ENCODE assay signal across 1 cellular context in genomic region chr7:1175967-1176851, GRCh38.
A peak's percentile ranks its signal among the peaks of the same experiment; 100 is the strongest.
TF ChIP-seq lines count a peak whose summit lies in the region.

No MANE protein-coding gene starts in this region.

TF ChIP-seq in HepG2, 621 proteins besides CTCF, POLR2A, EP300 and RAD21 (continued from another document and continues in another):
- TF ChIP-seq XRCC5 (optimal IDR thresholded peaks at IDR 0.05; ENCODE audit: low read length), result peak; percentile 62
- no peak for TF ChIP-seq PBX3 (CRISPR knock-in tag; IDR thresholded peaks at IDR 0.05; ENCODE audit: borderline replicate concordance)
- TF ChIP-seq KAT8 (CRISPR knock-in tag; IDR thresholded peaks at IDR 0.05), result peak; percentile 74
- TF ChIP-seq STAT5B (CRISPR knock-in tag; IDR thresholded peaks at IDR 0.05), result no peak
- TF ChIP-seq FOXK2 (IDR thresholded peaks at IDR 0.05), result no peak
- TF ChIP-seq MYC (CRISPR knock-in tag; IDR thresholded peaks at IDR 0.05; ENCODE audit: borderline replicate concordance), result peak; percentile 93
- TF ChIP-seq ONECUT2 (CRISPR knock-in tag; IDR thresholded peaks at IDR 0.05), result no peak
- TF ChIP-seq RARA (CRISPR knock-in tag; IDR thresholded peaks at IDR 0.05), result peak; percentile 72
- TF ChIP-seq ZBTB7A (CRISPR knock-in tag; IDR thresholded peaks at IDR 0.05), result peak; percentile 88
- peak; percentile 82; the same call in 1 of the 2 replicates for TF ChIP-seq RNF2 (conservative IDR thresholded peaks at IDR 0.05; ENCODE audit: low read depth)
- 0 out of 2 replicates have a peak, but pooled peaks have one; percentile 38 for TF ChIP-seq TAF1 (CRISPR knock-in tag; IDR thresholded peaks at IDR 0.05)
- TF ChIP-seq ZFY (CRISPR knock-in tag; IDR thresholded peaks at IDR 0.05), result peak; percentile 28; the same call in 1 of the 2 replicates
- no peak for TF ChIP-seq ZNF639 (CRISPR knock-in tag; conservative IDR thresholded peaks at IDR 0.05)
- TF ChIP-seq ZBTB49 (CRISPR knock-in tag; IDR thresholded peaks at IDR 0.05; ENCODE audit: borderline replicate concordance), result no peak
- TF ChIP-seq ZXDC (CRISPR knock-in tag; IDR thresholded peaks at IDR 0.05), result peak; percentile 80
- no peak for TF ChIP-seq NCOA5 (CRISPR knock-in tag; IDR thresholded peaks at IDR 0.05)
- no peak for TF ChIP-seq ZNF768 (CRISPR knock-in tag; IDR thresholded peaks at IDR 0.05)
- peak; percentile 65; the same call in 1 of the 2 replicates for TF ChIP-seq TBX2 (CRISPR knock-in tag; IDR thresholded peaks at IDR 0.05; ENCODE audit: borderline replicate concordance)
- TF ChIP-seq MTA3 (CRISPR knock-in tag; IDR thresholded peaks at IDR 0.05), result no peak
- no peak; the same call in 1 of the 2 replicates for TF ChIP-seq KLF12 (CRISPR knock-in tag; IDR thresholded peaks at IDR 0.05; ENCODE audit: borderline replicate concordance)
- 0 out of 2 replicates have a peak, but pooled peaks have one; percentile 33 for TF ChIP-seq KMT2B (CRISPR knock-in tag; IDR thresholded peaks at IDR 0.05)
- TF ChIP-seq MAZ (IDR thresholded peaks at IDR 0.05; ENCODE audit: borderline replicate concordance, low read depth, low read length), result no peak
- TF ChIP-seq MAZ (CRISPR knock-in tag; IDR thresholded peaks at IDR 0.05; ENCODE audit: low read depth), result peak; percentile 50; the same call in 1 of the 2 replicates
- TF ChIP-seq THYN1 (CRISPR knock-in tag; IDR thresholded peaks at IDR 0.05; ENCODE audit: borderline replicate concordance, low read depth), result no peak
- no peak for TF ChIP-seq ZNF431 (CRISPR knock-in tag; IDR thresholded peaks at IDR 0.05; ENCODE audit: borderline replicate concordance, low read depth)
- no peak for TF ChIP-seq CENPBD1 (CRISPR knock-in tag; IDR thresholded peaks at IDR 0.05; ENCODE audit: borderline replicate concordance, low read depth)
- no peak for TF ChIP-seq ZBTB37 (CRISPR knock-in tag; IDR thresholded peaks at IDR 0.05)
- TF ChIP-seq ZFP36L2 (CRISPR knock-in tag; IDR thresholded peaks at IDR 0.05), result no peak
- TF ChIP-seq ZMAT5 (CRISPR knock-in tag; IDR thresholded peaks at IDR 0.05; ENCODE audit: borderline replicate concordance, low read depth), result no peak
- no peak for TF ChIP-seq KDM1A (CRISPR knock-in tag; IDR thresholded peaks at IDR 0.05)
- no peak for TF ChIP-seq FOXO1 (CRISPR knock-in tag; IDR thresholded peaks at IDR 0.05)
- 0 out of 2 replicates have a peak, but pooled peaks have one; percentile 35 for TF ChIP-seq ELF4 (CRISPR knock-in tag; IDR thresholded peaks at IDR 0.05; ENCODE audit: borderline replicate concordance)
- peak; percentile 74; the same call in 1 of the 2 replicates for TF ChIP-seq ZNF232 (CRISPR knock-in tag; IDR thresholded peaks at IDR 0.05; ENCODE audit: borderline replicate concordance)
- no peak for TF ChIP-seq ZNF704 (CRISPR knock-in tag; IDR thresholded peaks at IDR 0.05; ENCODE audit: borderline replicate concordance)
- 0 out of 2 replicates have a peak, but pooled peaks have one; percentile 18 for TF ChIP-seq ZBTB4 (CRISPR knock-in tag; IDR thresholded peaks at IDR 0.05; ENCODE audit: borderline replicate concordance)
- 0 out of 2 replicates have a peak, but pooled peaks have one; percentile 38 for TF ChIP-seq ZNF780A (CRISPR knock-in tag; IDR thresholded peaks at IDR 0.05)
- TF ChIP-seq MIER2 (CRISPR knock-in tag; IDR thresholded peaks at IDR 0.05), result no peak; the same call in 1 of the 2 replicates
- no peak for TF ChIP-seq KLF15 (CRISPR knock-in tag; IDR thresholded peaks at IDR 0.05; ENCODE audit: borderline replicate concordance)
- peak; percentile 11; the same call in 1 of the 2 replicates for TF ChIP-seq ATF3 (CRISPR knock-in tag; IDR thresholded peaks at IDR 0.05)
- TF ChIP-seq SRY (CRISPR knock-in tag; IDR thresholded peaks at IDR 0.05), result peak; percentile 46; the same call in 1 of the 2 replicates
- TF ChIP-seq ZBTB38 (CRISPR knock-in tag; IDR thresholded peaks at IDR 0.05), result peak; percentile 56; the same call in 1 of the 2 replicates
- TF ChIP-seq TFAP4 (IDR thresholded peaks at IDR 0.05; ENCODE audit: borderline replicate concordance, low read depth), result peak; percentile 50; the same call in 1 of the 2 replicates
- no peak for TF ChIP-seq ZNF362 (CRISPR knock-in tag; IDR thresholded peaks at IDR 0.05; ENCODE audit: borderline replicate concordance)
- TF ChIP-seq ZBTB25 (CRISPR knock-in tag; IDR thresholded peaks at IDR 0.05), result 0 out of 2 replicates have a peak, but pooled peaks have one; percentile 41
- TF ChIP-seq SUZ12 (IDR thresholded peaks at IDR 0.05; ENCODE audit: low read depth, low read length), result no peak
- no peak for TF ChIP-seq REXO4 (CRISPR knock-in tag; IDR thresholded peaks at IDR 0.05; ENCODE audit: borderline replicate concordance)
